In genomic region chr16:64280317-64280716, GRCh38 we compare ENCODE assay signal across 21 cellular contexts.
"Had no signal": no experiment of that assay in that cellular context is flagged by ENCODE, and none has a peak within 500 bp of the region (broad histone marks: within the 10 kb centered on the region; RNA-seq: fewer than 3 reads in every experiment).

No MANE protein-coding gene starts in this region.

- H3K36me3 Mint-ChIP-seq: type B pancreatic cell had no signal

- H3K9me3 Mint-ChIP-seq: neural crest cell, type B pancreatic cell had no signal

- H3K4me3 ChIP-seq: esophagus muscularis mucosa, gastrocnemius medialis, heart right ventricle, mucosa of descending colon, ovary, right atrium auricular region, thyroid gland had no signal

- H3K9me3 ChIP-seq: esophagus muscularis mucosa, gastrocnemius medialis, mucosa of descending colon, ovary, right atrium auricular region, thyroid gland had no signal

- H3K27ac Mint-ChIP-seq: effector memory CD8-positive, alpha-beta T cell; naive thymus-derived CD8-positive, alpha-beta T cell; type B pancreatic cell had no signal

- DNase-seq: effector memory CD8-positive, alpha-beta T cell; gastrocnemius medialis; heart right ventricle; hypothalamus; islet precursor cell; mammary epithelial cell; mucosa of descending colon; naive thymus-derived CD8-positive, alpha-beta T cell; nucleus accumbens; ovary; small intestine; stimulated activated CD4-positive, alpha-beta T cell treated with anti-CD3 and anti-CD28 coated beads, Interleukin-12 subunit alpha, Interleukin-12 subunit beta, amount 100 ng/mL, for 4 hours; stimulated activated naive CD4-positive, alpha-beta T cell; thyroid gland had no signal

- FAIRE-seq: small intestine, urothelium cell line had no signal

- ATAC-seq: effector memory CD8-positive, alpha-beta T cell; gastrocnemius medialis; heart right ventricle; left lobe of liver; mucosa of descending colon; naive thymus-derived CD8-positive, alpha-beta T cell had no signal

- H3K27ac ChIP-seq: epithelial cell of prostate, esophagus muscularis mucosa, gastrocnemius medialis, heart right ventricle, ovary, right atrium auricular region, thyroid gland had no signal

- H3K27me3 ChIP-seq: esophagus muscularis mucosa, gastrocnemius medialis, heart right ventricle, ovary, right atrium auricular region, thyroid gland had no signal

- H3K4me3 Mint-ChIP-seq: effector memory CD8-positive, alpha-beta T cell; naive thymus-derived CD8-positive, alpha-beta T cell; neural crest cell; type B pancreatic cell had no signal

- H3K4me1 Mint-ChIP-seq: naive thymus-derived CD8-positive, alpha-beta T cell; neural crest cell had no signal

- H3K4me1 ChIP-seq: esophagus muscularis mucosa, gastrocnemius medialis, heart right ventricle, right atrium auricular region, thyroid gland had no signal

- H3K36me3 ChIP-seq: esophagus muscularis mucosa, gastrocnemius medialis, heart right ventricle, ovary, right atrium auricular region, thyroid gland had no signal

- H3K27me3 Mint-ChIP-seq: effector memory CD8-positive, alpha-beta T cell; naive thymus-derived CD8-positive, alpha-beta T cell; type B pancreatic cell had no signal
